ENCODE assay signal across 8 cellular contexts in genomic region chr4:2482693-2483092, GRCh38. TPM values are rescaled to one million over a fixed set of nuclear protein-coding genes. Genes with fewer than 3 reads are reported as not detected.
DNase-seq lines count a peak whose midpoint lies in the region; ATAC-seq and TF ChIP-seq lines count a peak whose summit lies in the region.

No MANE protein-coding gene starts in this region.

- peak overlapping the region; percentile 30 for H3K9ac ChIP-seq in mesenchymal stem cell (ENCODE audit: low read length)

- H3K27me3 ChIP-seq in mesenchymal stem cell (ENCODE audit: control insufficient read depth in 1 of 2, insufficient read depth in 1 of 2, low read length in 2 of 2) (no peaks in the 10 kb centered on the region), tibial artery (no peaks in the 10 kb centered on the region)

- H3K4me2 ChIP-seq in mesenchymal stem cell (ENCODE audit: low read length, poor library complexity, severe bottlenecking): no peak overlapping the region

- H2BK12ac ChIP-seq in mesenchymal stem cell (ENCODE audit: low read length in 2 of 2): no peak overlapping the region

- no peak overlapping the region for H2BK5ac ChIP-seq in mesenchymal stem cell (ENCODE audit: low read depth, low read length, poor library complexity, severe bottlenecking)

- H3K27me3 Mint-ChIP-seq in activated CD8-positive, alpha-beta memory T cell treated with anti-CD3 and anti-CD28 coated beads, Interleukin-2, amount 10 ng/mL, durations not matched to agents 7 days and 5 days: no peaks in the 10 kb centered on the region

- no peaks in the 10 kb centered on the region for H3K9me3 Mint-ChIP-seq in activated CD8-positive, alpha-beta memory T cell treated with anti-CD3 and anti-CD28 coated beads, Interleukin-2, amount 10 ng/mL, durations not matched to agents 7 days and 5 days (ENCODE audit: low read depth)

- no peak overlapping the region for H3K14ac ChIP-seq in mesenchymal stem cell (ENCODE audit: low read length in 2 of 2)

- H3K36me3 Mint-ChIP-seq in activated CD8-positive, alpha-beta memory T cell treated with anti-CD3 and anti-CD28 coated beads, Interleukin-2, amount 10 ng/mL, durations not matched to agents 7 days and 5 days: peaks cover 27% of the 10 kb centered on the region

- no peak overlapping the region for H4K8ac ChIP-seq in mesenchymal stem cell (ENCODE audit: low read length)

- no peak overlapping the region for H2BK120ac ChIP-seq in mesenchymal stem cell (ENCODE audit: low read depth, low read length)

- H3K4me1 Mint-ChIP-seq in activated CD8-positive, alpha-beta memory T cell treated with anti-CD3 and anti-CD28 coated beads, Interleukin-2, amount 10 ng/mL, durations not matched to agents 7 days and 5 days: peaks cover 91% of the 10 kb centered on the region

- TF ChIP-seq CTCF in tibial artery (IDR thresholded peaks at IDR 0.05): no peak

- H3K36me3 ChIP-seq in mesenchymal stem cell (ENCODE audit: control insufficient read depth in 1 of 2, insufficient read depth in 2 of 2, low read depth in 1 of 2, low read length in 2 of 2) (peaks cover 0 to 12% of the 10 kb centered on the region in 2 experiments), tibial artery (no peaks in the 10 kb centered on the region)

- peaks cover 15% of the 10 kb centered on the region for H3K4me1 ChIP-seq in mesenchymal stem cell (ENCODE audit: control insufficient read depth, insufficient read depth, low read depth, low read length)
- peaks cover 0 to 82% (median 38%) of the 10 kb centered on the region in 4 donors for H3K4me1 ChIP-seq in tibial artery

- peak overlapping the region; percentile 87 for H3K27ac Mint-ChIP-seq in activated CD8-positive, alpha-beta memory T cell treated with anti-CD3 and anti-CD28 coated beads, Interleukin-2, amount 10 ng/mL, durations not matched to agents 7 days and 5 days

- H3K4me3 ChIP-seq in mesenchymal stem cell (ENCODE audit: insufficient read depth in 1 of 2, low read depth in 1 of 2, low read length in 2 of 2): no peak overlapping the region
- no peak overlapping the region for H3K4me3 ChIP-seq in tibial artery

- CTCF ChIA-PET in activated CD8-positive, alpha-beta memory T cell treated with anti-CD3 and anti-CD28 coated beads, Interleukin-2, amount 10 ng/mL, durations not matched to agents 7 days and 5 days (lab: Charles Lee): interaction anchor here (0.6 to 1.5 kb wide), 4 partner anchors 11 to 22 kb away, joined by 3 to 4 read pairs (median 4); partner anchors contain the start of gene RNF4

- peak overlapping the region; percentile 17 for H3K4me3 Mint-ChIP-seq in activated CD8-positive, alpha-beta memory T cell treated with anti-CD3 and anti-CD28 coated beads, Interleukin-2, amount 10 ng/mL, durations not matched to agents 7 days and 5 days

- H3K18ac ChIP-seq in mesenchymal stem cell (ENCODE audit: low read depth in 1 of 2, low read length in 2 of 2): no peak overlapping the region

- peak; percentile 67 for DNase-seq in activated CD8-positive, alpha-beta memory T cell treated with anti-CD3 and anti-CD28 coated beads, Interleukin-2, amount 10 ng/mL, durations not matched to agents 7 days and 5 days
- DNase-seq in activated CD8-positive, alpha-beta memory T cell treated with anti-CD3 and anti-CD28 coated beads, Interleukin-2, amount 50 U/mL, for 48 hours: no peak
- DNase-seq in cerebellum (ENCODE audit: low spot score): peak; percentile 70
- DNase-seq in mesenchymal stem cell: no peak
- DNase-seq in HK-2 (ENCODE audit: unreplicated experiment): no peak
- no peak for DNase-seq in retina
- DNase-seq in tibial artery: no peak

- intact Hi-C loops in tibial artery (cut with DNase I; ENCODE audit: low total_unique reads): no loop called here

- no peak overlapping the region for H3K23ac ChIP-seq in mesenchymal stem cell (ENCODE audit: low read length in 2 of 2)

- no peaks in the 10 kb centered on the region for H3K79me1 ChIP-seq in mesenchymal stem cell (replicated peaks; ENCODE audit: low read length, poor library complexity, severe bottlenecking)

- H2AK5ac ChIP-seq in mesenchymal stem cell (ENCODE audit: low read length, severe bottlenecking): no peak overlapping the region

- H3K27ac ChIP-seq in mesenchymal stem cell (ENCODE audit: low read length, poor library complexity, severe bottlenecking): no peak overlapping the region
- H3K27ac ChIP-seq in tibial artery: peak overlapping the region in 1 of 2 donors; percentile 22

- no peak overlapping the region for H4K91ac ChIP-seq in mesenchymal stem cell (ENCODE audit: low read length)

- no peak overlapping the region for H2AFZ ChIP-seq in mesenchymal stem cell (ENCODE audit: low read depth, low read length)

- H3K9me3 ChIP-seq in mesenchymal stem cell (ENCODE audit: control insufficient read depth, low read length) (no peaks in the 10 kb centered on the region), tibial artery (no peaks in the 10 kb centered on the region)

- 85% methylated on average over 3 of the region's 3 CpGs for WGBS in mesenchymal stem cell

- H2BK15ac ChIP-seq in mesenchymal stem cell (ENCODE audit: low read depth, poor library complexity, severe bottlenecking): no peak overlapping the region

- peak; percentile 59 for ATAC-seq in activated CD8-positive, alpha-beta memory T cell treated with anti-CD3 and anti-CD28 coated beads, Interleukin-2, amount 10 ng/mL, durations not matched to agents 7 days and 5 days
- peak; percentile 40 for ATAC-seq in HG03469 (IDR thresholded peaks at IDR 0.05; ENCODE audit: unreplicated experiment)

- H3K4ac ChIP-seq in mesenchymal stem cell (ENCODE audit: low read depth in 1 of 2, low read length in 2 of 2): no peak overlapping the region

RNA-seq across cellular contexts. Expression of gene RNF4, which starts 13.8 kb away (rescaled TPM):
- 100 to 1,000 TPM; 108 to 116 TPM for total RNA-seq in activated CD8-positive, alpha-beta memory T cell treated with anti-CD3 and anti-CD28 coated beads, Interleukin-2, amount 10 ng/mL, durations not matched to agents 7 days and 5 days
- total RNA-seq in cerebellum: 45.0 TPM
- polyA plus RNA-seq in mesenchymal stem cell (2013, experiment 1 of 2): 50.8 TPM
- 49.7 TPM for polyA plus RNA-seq in mesenchymal stem cell (2013, experiment 2 of 2)

RNA-seq across cellular contexts. Expression of gene FAM193A, which starts 53.8 kb away (rescaled TPM):
- total RNA-seq in activated CD8-positive, alpha-beta memory T cell treated with anti-CD3 and anti-CD28 coated beads, Interleukin-2, amount 10 ng/mL, durations not matched to agents 7 days and 5 days: 10 to 100 TPM; 30.0 to 37.9 TPM
- total RNA-seq in cerebellum: 27.9 TPM
- polyA plus RNA-seq in mesenchymal stem cell (2013, experiment 1 of 2): 12.6 TPM
- 11.6 TPM for polyA plus RNA-seq in mesenchymal stem cell (2013, experiment 2 of 2)

Comparison
In these comparisons a context has a peak if more than half of its experiments do, and no peak if none do; other contexts are left out.
1. DNase-seq: peak in activated CD8-positive, alpha-beta memory T cell treated with anti-CD3 and anti-CD28 coated beads, Interleukin-2, amount 10 ng/mL, durations not matched to agents 7 days and 5 days (single experiment) and cerebellum (single experiment); none in activated CD8-positive, alpha-beta memory T cell treated with anti-CD3 and anti-CD28 coated beads, Interleukin-2, amount 50 U/mL, for 48 hours (single experiment), mesenchymal stem cell (single experiment), HK-2 (single experiment), retina (single experiment) and tibial artery (0 of 2).